Comparison of ENCODE assay signal across 10 cellular contexts in genomic region chr16:19396555-19397011, GRCh38. TPM values are rescaled to one million over a fixed set of nuclear protein-coding genes. Genes with fewer than 3 reads are reported as not detected.
DNase-seq lines count a peak whose midpoint lies in the region; TF ChIP-seq lines count a peak whose summit lies in the region.
"Had no signal": no experiment of that assay in that cellular context is flagged by ENCODE, and none has a peak within 500 bp of the region (broad histone marks: within the 10 kb centered on the region; RNA-seq: fewer than 3 reads in every experiment).

No MANE protein-coding gene starts in this region.

- no peak for TF ChIP-seq EP300 in suprapubic skin (IDR thresholded peaks at IDR 0.05)

- H3K27ac ChIP-seq in esophagus squamous epithelium (peak overlapping the region in 3 of 4 donors; percentile 16 to 71 (median 34)), suprapubic skin (peak overlapping the region; percentile 54), MM.1S (ENCODE audit: low read length) (no peak overlapping the region)
- H3K27ac ChIP-seq: KMS-11 had no signal

- no peak for TF ChIP-seq CTCF in esophagus squamous epithelium (IDR thresholded peaks at IDR 0.05)
- no peak for TF ChIP-seq CTCF in suprapubic skin (IDR thresholded peaks at IDR 0.05)
- TF ChIP-seq CTCF in MM.1S (IDR thresholded peaks at IDR 0.05; ENCODE audit: low read length), result no peak
- no peak for TF ChIP-seq CTCF in BE2C (IDR thresholded peaks at IDR 0.05; ENCODE audit: low read depth, low read length)

- TF ChIP-seq POLR2A in esophagus squamous epithelium (IDR thresholded peaks at IDR 0.05) (no peak), suprapubic skin (IDR thresholded peaks at IDR 0.05) (no peak)

- DNase-seq in MV-4-11 (lab: John Stamatoyannopoulos, UW) (peak; percentile 83), NCI-H748 (lab: John Stamatoyannopoulos, UW; ENCODE audit: unreplicated experiment) (peak; percentile 88), esophagus squamous epithelium (lab: John Stamatoyannopoulos, UW) (no peak), suprapubic skin (ENCODE audit: low spot score in 2 of 2) (peak in 1 of 2 donors; percentile 67), activated gamma-delta T cell (lab: John Stamatoyannopoulos, UW) (no peak), activated T-cell treated with anti-CD3 and anti-CD28 coated beads for 4 hours (no peak), MM.1S (no peak), BE2C (no peak)
- DNase-seq: head of caudate nucleus had no signal

- H3K27me3 ChIP-seq in esophagus squamous epithelium, result peaks cover 0 to 39% (median 0%) of the 10 kb centered on the region in 4 donors
- peaks cover 11% of the 10 kb centered on the region for H3K27me3 ChIP-seq in suprapubic skin
- H3K27me3 ChIP-seq in MM.1S (replicated peaks; ENCODE audit: insufficient read depth, low read length), result no peaks in the 10 kb centered on the region
- no peaks in the 10 kb centered on the region for H3K27me3 ChIP-seq in BE2C

- no peaks in the 10 kb centered on the region for H3K9me2 ChIP-seq in MM.1S (replicated peaks; ENCODE audit: insufficient read depth, low read length)

- H3K4me1 ChIP-seq in esophagus squamous epithelium (peaks cover 6 to 65% (median 19%) of the 10 kb centered on the region in 3 donors), suprapubic skin (peaks cover 40% of the 10 kb centered on the region), MM.1S (ENCODE audit: low read length) (no peaks in the 10 kb centered on the region), BE2C (no peaks in the 10 kb centered on the region)

- peaks cover 0 to 11% (median 6%) of the 10 kb centered on the region in 3 donors for H3K9me3 ChIP-seq in esophagus squamous epithelium
- H3K9me3 ChIP-seq in suprapubic skin, result peaks cover 4% of the 10 kb centered on the region
- no peaks in the 10 kb centered on the region for H3K9me3 ChIP-seq in MM.1S (replicated peaks; ENCODE audit: insufficient read depth, low read length)
- H3K9me3 ChIP-seq in BE2C, result no peaks in the 10 kb centered on the region; the same call in 1 of the 2 replicates

- H3K9ac ChIP-seq in MM.1S (ENCODE audit: low read length), result no peak overlapping the region
- H3K9ac ChIP-seq: KMS-11 had no signal

- H3K79me2 ChIP-seq in MM.1S (ENCODE audit: low read length), result no peaks in the 10 kb centered on the region

- H3K4me3 ChIP-seq in esophagus squamous epithelium (no peak overlapping the region), suprapubic skin (no peak overlapping the region), MM.1S (ENCODE audit: low read length) (no peak overlapping the region), BE2C (ENCODE audit: low read depth, low read length) (no peak overlapping the region)

- no peaks in the 10 kb centered on the region for H3F3A ChIP-seq in MM.1S (ENCODE audit: insufficient read depth, low read length)

- H2AFZ ChIP-seq in MM.1S (ENCODE audit: low read length), result no peak overlapping the region

- intact Hi-C loops in esophagus squamous epithelium (cut with DNase I), result no loop called here

- H3K36me3 ChIP-seq in esophagus squamous epithelium (no peaks in the 10 kb centered on the region), suprapubic skin (no peaks in the 10 kb centered on the region), MM.1S (replicated peaks; ENCODE audit: insufficient read depth, low read length) (no peaks in the 10 kb centered on the region), BE2C (no peaks in the 10 kb centered on the region)

- H3K4me2 ChIP-seq in MM.1S (ENCODE audit: low read depth, low read length), result no peak overlapping the region
- H3K4me2 ChIP-seq: KMS-11 had no signal

- H4K20me1 ChIP-seq in MM.1S (ENCODE audit: insufficient read depth, low read length), result no peaks in the 10 kb centered on the region

- 21 to 22% methylated on average over 9 of the region's 9 CpGs for WGBS in esophagus squamous epithelium, 2 donors
- 28% methylated on average over 9 of the region's 9 CpGs for WGBS in suprapubic skin

RNA-seq across cellular contexts. Expression of gene TMC5, which starts 21.1 kb away (rescaled TPM):
- total RNA-seq in esophagus squamous epithelium, result 1 to 10 TPM in 1 of 4 donors, under 1 TPM in 3; 0.11 to 5.7 (median 0.67) TPM
- 1 to 10 TPM; 1.1 to 2.0 (median 1.7) TPM for total RNA-seq in suprapubic skin
- not detected for polyA plus RNA-seq in BE2C (2012; ENCODE audit: insufficient read depth, insufficient read length, low read depth)

Comparison
In these comparisons a context has a peak if more than half of its experiments do, and no peak if none do; other contexts are left out.
1. DNase-seq: peak in MV-4-11 (single experiment) and NCI-H748 (single experiment); none in esophagus squamous epithelium (single experiment), activated gamma-delta T cell (single experiment), activated T-cell treated with anti-CD3 and anti-CD28 coated beads for 4 hours (single experiment), MM.1S (single experiment) and BE2C (single experiment).